In genomic region chr16:89971495-89972243, GRCh38 we compare ENCODE assay signal across 1 cellular context.
TF ChIP-seq lines count a peak whose summit lies in the region.

No MANE protein-coding gene starts in this region.

TF ChIP-seq in HepG2, 621 proteins besides CTCF, POLR2A, EP300 and RAD21 (continued from another document and continues in another):
- TF ChIP-seq, protein P1, sequence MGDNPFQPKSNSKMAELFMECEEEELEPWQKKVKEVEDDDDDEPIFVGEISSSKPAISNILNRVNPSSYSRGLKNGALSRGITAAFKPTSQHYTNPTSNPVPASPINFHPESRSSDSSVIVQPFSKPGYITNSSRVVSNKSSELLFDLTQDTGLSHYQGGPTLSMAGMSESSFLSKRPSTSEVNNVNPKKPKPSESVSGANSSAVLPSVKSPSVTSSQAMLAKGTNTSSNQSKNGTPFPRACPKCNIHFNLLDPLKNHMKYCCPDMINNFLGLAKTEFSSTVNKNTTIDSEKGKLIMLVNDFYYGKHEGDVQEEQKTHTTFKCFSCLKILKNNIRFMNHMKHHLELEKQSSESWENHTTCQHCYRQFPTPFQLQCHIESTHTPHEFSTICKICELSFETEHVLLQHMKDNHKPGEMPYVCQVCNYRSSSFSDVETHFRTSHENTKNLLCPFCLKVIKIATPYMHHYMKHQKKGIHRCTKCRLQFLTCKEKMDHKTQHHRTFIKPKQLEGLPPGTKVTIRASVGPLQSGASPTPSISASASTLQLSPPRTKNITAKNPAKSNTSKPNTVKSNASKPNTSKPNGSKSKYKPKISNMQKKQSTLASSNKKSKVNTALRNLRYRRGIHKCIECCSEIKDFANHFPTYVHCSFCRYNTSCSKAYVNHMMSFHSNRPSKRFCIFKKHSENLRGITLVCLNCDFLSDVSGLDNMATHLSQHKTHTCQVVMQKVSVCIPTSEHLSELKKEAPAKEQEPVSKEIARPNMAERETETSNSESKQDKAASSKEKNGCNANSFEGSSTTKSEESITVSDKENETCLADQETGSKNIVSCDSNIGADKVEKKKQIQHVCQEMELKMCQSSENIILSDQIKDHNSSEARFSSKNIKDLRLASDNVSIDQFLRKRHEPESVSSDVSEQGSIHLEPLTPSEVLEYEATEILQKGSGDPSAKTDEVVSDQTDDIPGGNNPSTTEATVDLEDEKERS (CRISPR knock-in tag; IDR thresholded peaks at IDR 0.05): no peak
- no peak for TF ChIP-seq MXD3 (CRISPR knock-in tag; IDR thresholded peaks at IDR 0.05)
- TF ChIP-seq RFX5 (IDR thresholded peaks at IDR 0.05; ENCODE audit: low read depth, low read length): no peak
- TF ChIP-seq RARA (CRISPR knock-in tag; IDR thresholded peaks at IDR 0.05): no peak
- no peak for TF ChIP-seq ZBTB14 (CRISPR knock-in tag; IDR thresholded peaks at IDR 0.05)
- no peak for TF ChIP-seq KDM5B (CRISPR knock-in tag; IDR thresholded peaks at IDR 0.05; ENCODE audit: borderline replicate concordance)
- no peak for TF ChIP-seq ATF1 (CRISPR knock-in tag; IDR thresholded peaks at IDR 0.05)
- TF ChIP-seq KLF16 (CRISPR knock-in tag; IDR thresholded peaks at IDR 0.05): no peak; a peak in 1 of 4 replicates
- TF ChIP-seq ZNF609 (CRISPR knock-in tag; IDR thresholded peaks at IDR 0.05; ENCODE audit: borderline replicate concordance): peak; percentile 47; the same call in 1 of the 2 replicates
- no peak for TF ChIP-seq BRCA1 (CRISPR knock-in tag; IDR thresholded peaks at IDR 0.05)
- no peak for TF ChIP-seq ZNF264 (CRISPR knock-in tag; IDR thresholded peaks at IDR 0.05)
- no peak for TF ChIP-seq ZNF772 (CRISPR knock-in tag; IDR thresholded peaks at IDR 0.05)
- no peak for TF ChIP-seq NFE2 (CRISPR knock-in tag; IDR thresholded peaks at IDR 0.05)
- no peak for TF ChIP-seq ATF7 (IDR thresholded peaks at IDR 0.05)
- peak; percentile 63; the same call in 1 of the 2 replicates for TF ChIP-seq ATF7 (CRISPR knock-in tag; IDR thresholded peaks at IDR 0.05)
- TF ChIP-seq NONO (IDR thresholded peaks at IDR 0.05): no peak
- TF ChIP-seq NONO (CRISPR knock-in tag; conservative IDR thresholded peaks at IDR 0.05): no peak
- TF ChIP-seq, protein P2, sequence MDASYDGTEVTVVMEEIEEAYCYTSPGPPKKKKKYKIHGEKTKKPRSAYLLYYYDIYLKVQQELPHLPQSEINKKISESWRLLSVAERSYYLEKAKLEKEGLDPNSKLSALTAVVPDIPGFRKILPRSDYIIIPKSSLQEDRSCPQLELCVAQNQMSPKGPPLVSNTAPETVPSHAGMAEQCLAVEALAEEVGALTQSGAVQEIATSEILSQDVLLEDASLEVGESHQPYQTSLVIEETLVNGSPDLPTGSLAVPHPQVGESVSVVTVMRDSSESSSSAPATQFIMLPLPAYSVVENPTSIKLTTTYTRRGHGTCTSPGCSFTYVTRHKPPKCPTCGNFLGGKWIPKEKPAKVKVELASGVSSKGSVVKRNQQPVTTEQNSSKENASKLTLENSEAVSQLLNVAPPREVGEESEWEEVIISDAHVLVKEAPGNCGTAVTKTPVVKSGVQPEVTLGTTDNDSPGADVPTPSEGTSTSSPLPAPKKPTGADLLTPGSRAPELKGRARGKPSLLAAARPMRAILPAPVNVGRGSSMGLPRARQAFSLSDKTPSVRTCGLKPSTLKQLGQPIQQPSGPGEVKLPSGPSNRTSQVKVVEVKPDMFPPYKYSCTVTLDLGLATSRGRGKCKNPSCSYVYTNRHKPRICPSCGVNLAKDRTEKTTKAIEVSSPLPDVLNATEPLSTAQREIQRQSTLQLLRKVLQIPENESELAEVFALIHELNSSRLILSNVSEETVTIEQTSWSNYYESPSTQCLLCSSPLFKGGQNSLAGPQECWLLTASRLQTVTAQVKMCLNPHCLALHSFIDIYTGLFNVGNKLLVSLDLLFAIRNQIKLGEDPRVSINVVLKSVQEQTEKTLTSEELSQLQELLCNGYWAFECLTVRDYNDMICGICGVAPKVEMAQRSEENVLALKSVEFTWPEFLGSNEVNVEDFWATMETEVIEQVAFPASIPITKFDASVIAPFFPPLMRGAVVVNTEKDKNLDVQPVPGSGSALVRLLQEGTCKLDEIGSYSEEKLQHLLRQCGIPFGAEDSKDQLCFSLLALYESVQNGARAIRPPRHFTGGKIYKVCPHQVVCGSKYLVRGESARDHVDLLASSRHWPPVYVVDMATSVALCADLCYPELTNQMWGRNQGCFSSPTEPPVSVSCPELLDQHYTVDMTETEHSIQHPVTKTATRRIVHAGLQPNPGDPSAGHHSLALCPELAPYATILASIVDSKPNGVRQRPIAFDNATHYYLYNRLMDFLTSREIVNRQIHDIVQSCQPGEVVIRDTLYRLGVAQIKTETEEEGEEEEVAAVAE (CRISPR knock-in tag; IDR thresholded peaks at IDR 0.05; ENCODE audit: borderline replicate concordance): no peak
- TF ChIP-seq NR2F1 (CRISPR knock-in tag; IDR thresholded peaks at IDR 0.05): no peak
- no peak for TF ChIP-seq ZNF205 (CRISPR knock-in tag; IDR thresholded peaks at IDR 0.05)
- no peak for TF ChIP-seq PLSCR1 (CRISPR knock-in tag; IDR thresholded peaks at IDR 0.05; ENCODE audit: borderline replicate concordance)
- TF ChIP-seq FOSL1 (CRISPR knock-in tag; IDR thresholded peaks at IDR 0.05; ENCODE audit: borderline replicate concordance): no peak
- no peak for TF ChIP-seq ZNF720 (CRISPR knock-in tag; IDR thresholded peaks at IDR 0.05)
- TF ChIP-seq ZNF607 (CRISPR knock-in tag; IDR thresholded peaks at IDR 0.05; ENCODE audit: borderline replicate concordance): no peak
- 0 out of 2 replicates have a peak, but pooled peaks have one; percentile 6 for TF ChIP-seq RXRA (CRISPR knock-in tag; IDR thresholded peaks at IDR 0.05)
- no peak for TF ChIP-seq ASH2L (IDR thresholded peaks at IDR 0.05; ENCODE audit: insufficient read length, low read depth, low read length)
- no peak for TF ChIP-seq ZNF781 (CRISPR knock-in tag; IDR thresholded peaks at IDR 0.05; ENCODE audit: borderline replicate concordance, not compliant biosample characterization)
- TF ChIP-seq CEBPZ (IDR thresholded peaks at IDR 0.05; ENCODE audit: low read length): no peak
- TF ChIP-seq ZNF235 (CRISPR knock-in tag; IDR thresholded peaks at IDR 0.05; ENCODE audit: borderline replicate concordance): no peak; the same call in 1 of the 2 replicates
- TF ChIP-seq, protein P3, sequence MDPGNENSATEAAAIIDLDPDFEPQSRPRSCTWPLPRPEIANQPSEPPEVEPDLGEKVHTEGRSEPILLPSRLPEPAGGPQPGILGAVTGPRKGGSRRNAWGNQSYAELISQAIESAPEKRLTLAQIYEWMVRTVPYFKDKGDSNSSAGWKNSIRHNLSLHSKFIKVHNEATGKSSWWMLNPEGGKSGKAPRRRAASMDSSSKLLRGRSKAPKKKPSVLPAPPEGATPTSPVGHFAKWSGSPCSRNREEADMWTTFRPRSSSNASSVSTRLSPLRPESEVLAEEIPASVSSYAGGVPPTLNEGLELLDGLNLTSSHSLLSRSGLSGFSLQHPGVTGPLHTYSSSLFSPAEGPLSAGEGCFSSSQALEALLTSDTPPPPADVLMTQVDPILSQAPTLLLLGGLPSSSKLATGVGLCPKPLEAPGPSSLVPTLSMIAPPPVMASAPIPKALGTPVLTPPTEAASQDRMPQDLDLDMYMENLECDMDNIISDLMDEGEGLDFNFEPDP (CRISPR knock-in tag; conservative IDR thresholded peaks at IDR 0.05): no peak
- TF ChIP-seq ZNF691 (CRISPR knock-in tag; IDR thresholded peaks at IDR 0.05; ENCODE audit: borderline replicate concordance, low read depth): no peak
- TF ChIP-seq, protein P4, sequence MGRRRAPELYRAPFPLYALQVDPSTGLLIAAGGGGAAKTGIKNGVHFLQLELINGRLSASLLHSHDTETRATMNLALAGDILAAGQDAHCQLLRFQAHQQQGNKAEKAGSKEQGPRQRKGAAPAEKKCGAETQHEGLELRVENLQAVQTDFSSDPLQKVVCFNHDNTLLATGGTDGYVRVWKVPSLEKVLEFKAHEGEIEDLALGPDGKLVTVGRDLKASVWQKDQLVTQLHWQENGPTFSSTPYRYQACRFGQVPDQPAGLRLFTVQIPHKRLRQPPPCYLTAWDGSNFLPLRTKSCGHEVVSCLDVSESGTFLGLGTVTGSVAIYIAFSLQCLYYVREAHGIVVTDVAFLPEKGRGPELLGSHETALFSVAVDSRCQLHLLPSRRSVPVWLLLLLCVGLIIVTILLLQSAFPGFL (CRISPR knock-in tag; IDR thresholded peaks at IDR 0.05): no peak
- TF ChIP-seq REL (CRISPR knock-in tag; conservative IDR thresholded peaks at IDR 0.05): peak; percentile 79
